In the genomic region with DNA sequence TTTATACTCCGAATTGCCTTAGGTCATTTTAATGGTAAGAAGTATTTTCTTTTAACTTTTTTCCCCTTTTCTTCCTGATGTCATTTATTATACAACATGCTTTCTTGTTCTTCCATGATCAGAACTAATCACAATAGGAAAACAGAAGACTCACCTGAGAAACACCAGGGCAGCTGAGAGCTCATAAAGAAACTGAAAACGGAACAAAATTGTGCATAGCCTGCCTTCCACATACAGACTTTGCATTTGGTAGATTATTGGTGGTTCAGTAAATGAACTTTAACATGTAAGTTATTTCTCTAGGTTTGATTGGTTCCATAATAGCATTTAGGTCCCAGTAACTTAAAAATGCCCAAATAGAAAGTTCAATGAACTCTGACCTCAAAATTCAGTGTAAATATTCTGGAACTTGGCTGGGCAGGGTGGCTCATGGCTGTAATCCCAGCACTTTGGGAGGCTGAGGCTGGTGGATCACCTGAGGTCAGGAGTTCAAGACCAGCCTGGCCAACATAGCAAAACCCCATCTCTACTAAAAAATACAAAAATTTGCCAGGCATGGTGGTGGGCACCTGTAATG, we compare ENCODE assay signal across 20 cellular contexts.
DNase-seq lines count a peak whose midpoint lies in the region; ATAC-seq and TF ChIP-seq lines count a peak whose summit lies in the region.
"Had no signal": no experiment of that assay in that cellular context is flagged by ENCODE, and none has a peak within 500 bp of the region (broad histone marks: within the 10 kb centered on the region; RNA-seq: fewer than 3 reads in every experiment).

No MANE protein-coding gene starts in this region.

- peak; percentile 45 for DNase-seq in GM12865 (ENCODE audit: low read depth)
- no peak for DNase-seq in NCI-H1694 treated with DMSO at 0.1 percent for 48 hours (lab: John Stamatoyannopoulos, UW)
- DNase-seq in substantia nigra (lab: John Stamatoyannopoulos, UW), result no peak
- DNase-seq in stimulated activated naive B cell treated with anti-CD40 and anti-IgM and Interleukin-4, amounts not matched to agents 10 μg/mL and 1 μg/mL and 100 μg/mL, for 72 hours, result no peak
- DNase-seq: caudate nucleus; CD4-positive, CD25-positive, alpha-beta regulatory T cell; effector memory CD4-positive, alpha-beta T cell; H9; Karpas-422; mesendoderm; NCI-H1417; NCI-H226; psoas muscle; stimulated activated naive CD8-positive, alpha-beta T cell treated with anti-CD3 and anti-CD28 coated beads, Interleukin-15, amount 100 ng/mL, for 72 hours; T-cell had no signal

- H3K27me3 Mint-ChIP-seq in stimulated activated naive B cell treated with anti-CD40 and anti-IgM and Interleukin-4, amounts not matched to agents 10 μg/mL and 1 μg/mL and 100 μg/mL, for 72 hours, result peaks cover 11 to 13% of the 10 kb centered on the region in 2 donors

- H3K4me1 Mint-ChIP-seq in stimulated activated naive B cell treated with anti-CD40 and anti-IgM and Interleukin-4, amounts not matched to agents 10 μg/mL and 1 μg/mL and 100 μg/mL, for 72 hours, result peaks cover 5 to 25% of the 10 kb centered on the region in 2 donors
- H3K4me1 Mint-ChIP-seq: activated T-helper 17 cell treated with anti-CD3 and anti-CD28 coated beads, Interleukin-2, amount 50 U/mL, for 72 hours; CD4-positive, CD25-positive, alpha-beta regulatory T cell; stimulated activated naive CD8-positive, alpha-beta T cell treated with anti-CD3 and anti-CD28 coated beads, Interleukin-15, amount 100 ng/mL, for 72 hours; T-cell had no signal

- H3K4me3 Mint-ChIP-seq in stimulated activated naive B cell treated with anti-CD40 and anti-IgM and Interleukin-4, amounts not matched to agents 10 μg/mL and 1 μg/mL and 100 μg/mL, for 72 hours, result no peak overlapping the region
- H3K4me3 Mint-ChIP-seq: activated T-helper 17 cell treated with anti-CD3 and anti-CD28 coated beads, Interleukin-2, amount 50 U/mL, for 72 hours; CD4-positive, CD25-positive, alpha-beta regulatory T cell; H9; stimulated activated naive CD8-positive, alpha-beta T cell treated with anti-CD3 and anti-CD28 coated beads, Interleukin-15, amount 100 ng/mL, for 72 hours; T-cell had no signal

- H3K4me3 ChIP-seq in GM12865 (ENCODE audit: low read depth, low read length), result no peak overlapping the region
- H3K4me3 ChIP-seq: psoas muscle had no signal

- no peak overlapping the region for H3K27ac Mint-ChIP-seq in stimulated activated naive B cell treated with anti-CD40 and anti-IgM and Interleukin-4, amounts not matched to agents 10 μg/mL and 1 μg/mL and 100 μg/mL, for 72 hours
- H3K27ac Mint-ChIP-seq: activated T-helper 17 cell treated with anti-CD3 and anti-CD28 coated beads, Interleukin-2, amount 50 U/mL, for 72 hours; CD4-positive, CD25-positive, alpha-beta regulatory T cell; H9; T-cell had no signal

- ATAC-seq in GM18909 (IDR thresholded peaks at IDR 0.05; ENCODE audit: poor library complexity, unreplicated experiment), result peak; percentile 60
- peak; percentile 60 for ATAC-seq in GM21737 (IDR thresholded peaks at IDR 0.05; ENCODE audit: unreplicated experiment)
- ATAC-seq in HG03432 (IDR thresholded peaks at IDR 0.05; ENCODE audit: unreplicated experiment), result peak; percentile 79
- ATAC-seq in GM21526 (IDR thresholded peaks at IDR 0.05; ENCODE audit: low FRiP score, unreplicated experiment), result no peak
- ATAC-seq in stimulated activated naive B cell treated with anti-CD40 and anti-IgM and Interleukin-4, amounts not matched to agents 10 μg/mL and 1 μg/mL and 100 μg/mL, for 72 hours (replicated peaks), result no peak
- ATAC-seq: activated T-helper 17 cell treated with anti-CD3 and anti-CD28 coated beads, Interleukin-2, amount 50 U/mL, for 72 hours; psoas muscle; stimulated activated naive CD8-positive, alpha-beta T cell treated with anti-CD3 and anti-CD28 coated beads, Interleukin-15, amount 100 ng/mL, for 72 hours; T-cell had no signal

- no peak overlapping the region for H3K27ac ChIP-seq in substantia nigra (ENCODE audit: low read depth, low read length, poor library complexity, severe bottlenecking)
- H3K27ac ChIP-seq: psoas muscle had no signal

- H3K9me3 Mint-ChIP-seq in stimulated activated naive B cell treated with anti-CD40 and anti-IgM and Interleukin-4, amounts not matched to agents 10 μg/mL and 1 μg/mL and 100 μg/mL, for 72 hours, result no peaks in the 10 kb centered on the region
- H3K9me3 Mint-ChIP-seq: activated T-helper 17 cell treated with anti-CD3 and anti-CD28 coated beads, Interleukin-2, amount 50 U/mL, for 72 hours; H9; stimulated activated naive CD8-positive, alpha-beta T cell treated with anti-CD3 and anti-CD28 coated beads, Interleukin-15, amount 100 ng/mL, for 72 hours; T-cell had no signal

- H3K36me3 Mint-ChIP-seq in stimulated activated naive B cell treated with anti-CD40 and anti-IgM and Interleukin-4, amounts not matched to agents 10 μg/mL and 1 μg/mL and 100 μg/mL, for 72 hours, result no peaks in the 10 kb centered on the region
- H3K36me3 Mint-ChIP-seq: CD4-positive, CD25-positive, alpha-beta regulatory T cell; T-cell had no signal

- TF ChIP-seq CTCF in GM12865 (IDR thresholded peaks at IDR 0.05; ENCODE audit: insufficient read depth, low read depth, low read length, missing control alignments), result no peak

Comparison
In these comparisons a context has a peak if more than half of its experiments do, and no peak if none do; other contexts are left out.
1. ATAC-seq: peak in GM18909 (single experiment), GM21737 (single experiment) and HG03432 (single experiment); none in GM21526 (single experiment) and stimulated activated naive B cell treated with anti-CD40 and anti-IgM and Interleukin-4, amounts not matched to agents 10 μg/mL and 1 μg/mL and 100 μg/mL, for 72 hours (0 of 2).